ENCODE assay signal across 15 cellular contexts in the genomic region with DNA sequence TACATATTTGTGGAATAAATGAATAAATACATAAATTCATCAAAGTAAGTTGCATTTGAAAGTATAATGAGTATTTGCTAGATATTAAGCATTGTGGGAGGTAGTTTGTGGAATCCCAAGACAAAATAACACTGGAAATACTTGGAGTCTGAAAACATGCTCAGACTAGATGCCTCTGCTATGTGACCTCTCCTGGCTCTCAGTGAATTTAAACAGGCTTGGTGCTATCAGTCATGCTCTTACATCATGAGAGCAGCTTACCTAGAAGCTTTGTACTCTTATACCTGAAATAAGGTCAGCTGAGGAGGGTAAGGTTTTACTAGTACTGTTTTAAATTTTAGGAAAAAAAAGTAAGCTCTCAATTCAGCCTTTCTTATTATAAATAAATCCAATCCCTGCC. TPM values are rescaled to one million over a fixed set of nuclear protein-coding genes. Genes with fewer than 3 reads are reported as not detected.
DNase-seq lines count a peak whose midpoint lies in the region; ATAC-seq and TF ChIP-seq lines count a peak whose summit lies in the region.
"Had no signal": no experiment of that assay in that cellular context is flagged by ENCODE, and none has a peak within 500 bp of the region (broad histone marks: within the 10 kb centered on the region; RNA-seq: fewer than 3 reads in every experiment).

No MANE protein-coding gene starts in this region.

- ATAC-seq in gastrocnemius medialis (no peak), HG03442 (IDR thresholded peaks at IDR 0.05; ENCODE audit: unreplicated experiment) (no peak)

- TF ChIP-seq RAD21 in neural cell (conservative IDR thresholded peaks at IDR 0.05): no peak

- peak; percentile 38 for DNase-seq in HPDE6-E6E7 (ENCODE audit: extremely low spot score)
- peak; percentile 13 for DNase-seq in OCI-LY7 (ENCODE audit: low spot score)
- DNase-seq in epithelial cell of esophagus (ENCODE audit: low read depth): peak; percentile 87
- DNase-seq in gastrocnemius medialis: no peak
- no peak for DNase-seq in PC-9
- DNase-seq in GM10248 (ENCODE audit: extremely low spot score): no peak
- DNase-seq: ACHN, COR-L47, H9, NCI-H1417 treated with DMSO at 0.1 percent for 48 hours, NCI-H1930, NCI-H510A treated with DMSO at 0.1 percent for 48 hours, T-helper 1 cell had no signal

- H3K79me2 ChIP-seq in OCI-LY7 (ENCODE audit: insufficient read depth, low read depth, low read length) (no peaks in the 10 kb centered on the region), neural cell (replicated peaks; ENCODE audit: insufficient read depth, low read length) (no peaks in the 10 kb centered on the region), PC-9 (ENCODE audit: low read depth) (no peaks in the 10 kb centered on the region)

- H3K9me3 ChIP-seq in OCI-LY7 (ENCODE audit: low read length): no peaks in the 10 kb centered on the region
- H3K9me3 ChIP-seq in neural cell (ENCODE audit: low read length): no peaks in the 10 kb centered on the region
- H3K9me3 ChIP-seq in gastrocnemius medialis: no peaks in the 10 kb centered on the region
- no peaks in the 10 kb centered on the region for H3K9me3 ChIP-seq in PC-9 (ENCODE audit: insufficient read depth, low read depth)

- H4K20me1 ChIP-seq in OCI-LY7 (ENCODE audit: insufficient read depth, low read length): no peaks in the 10 kb centered on the region
- H4K20me1 ChIP-seq in neural cell (ENCODE audit: insufficient read depth): no peaks in the 10 kb centered on the region
- no peaks in the 10 kb centered on the region for H4K20me1 ChIP-seq in PC-9 (ENCODE audit: insufficient read depth)

- intact Hi-C loops in OCI-LY7 (cut with micrococcal nuclease; ENCODE audit: unreplicated experiment): loop anchor here (10.0 kb wide), 1 partner anchor 632 kb away; no protein-coding TSS in a partner anchor
- intact Hi-C loops in gastrocnemius medialis (cut with DNase I; ENCODE audit: low total_unique reads): no loop called here
- intact Hi-C loops in PC-9 (cut with micrococcal nuclease; ENCODE audit: unreplicated experiment): loop anchor here (10.0 kb wide), 1 partner anchor 512 kb away; no protein-coding TSS in a partner anchor

- H3K36me3 ChIP-seq in OCI-LY7 (ENCODE audit: insufficient read depth, low read length) (no peaks in the 10 kb centered on the region), neural cell (ENCODE audit: insufficient read depth, low read length) (no peaks in the 10 kb centered on the region), gastrocnemius medialis (no peaks in the 10 kb centered on the region), PC-9 (ENCODE audit: low read depth) (no peaks in the 10 kb centered on the region)

- H3K4me1 ChIP-seq in OCI-LY7 (ENCODE audit: insufficient read depth, low read length, poor library complexity, severe bottlenecking): peaks cover 22% of the 10 kb centered on the region
- H3K4me1 ChIP-seq in gastrocnemius medialis: no peaks in the 10 kb centered on the region
- H3K4me1 ChIP-seq in PC-9 (replicated peaks; ENCODE audit: insufficient read depth): peaks cover 9% of the 10 kb centered on the region; the same call in 1 of the 2 replicates

- POLR2A ChIA-PET in OCI-LY7 (lab: Charles Lee) (interaction anchor here (0.6 to 2.2 kb wide), 5 partner anchors 28 to 362 kb away, joined by 3 to 5 read pairs (median 3); no protein-coding TSS in a partner anchor), PC-9 (lab: Charles Lee; ENCODE audit: unreplicated experiment) (no interaction called here), GM10248 (lab: Yijun Ruan, JAX) (no interaction called here)

- H3K9me2 ChIP-seq in OCI-LY7 (ENCODE audit: insufficient read depth, low read length): no peaks in the 10 kb centered on the region
- H3K9me2 ChIP-seq in neural cell (ENCODE audit: insufficient read depth, low read length): no peaks in the 10 kb centered on the region
- no peaks in the 10 kb centered on the region for H3K9me2 ChIP-seq in PC-9 (ENCODE audit: insufficient read depth)

- peak overlapping the region; percentile 51; the same call in 1 of the 2 replicates for H3K4me2 ChIP-seq in OCI-LY7 (ENCODE audit: low read length)
- H3K4me2 ChIP-seq in neural cell (ENCODE audit: low read length): no peak overlapping the region
- no peak overlapping the region for H3K4me2 ChIP-seq in PC-9

- H2AFZ ChIP-seq in OCI-LY7 (ENCODE audit: low read length): peak overlapping the region; percentile 88
- H2AFZ ChIP-seq in neural cell (ENCODE audit: low read depth, low read length): no peak overlapping the region
- no peak overlapping the region for H2AFZ ChIP-seq in PC-9

- in situ Hi-C loops in gastrocnemius medialis (cut with MboI; ENCODE audit: low sequenced_read_pairs in 4 of 4): loop anchor here (5.0 to 25.0 kb wide), 6 partner anchors 90 to 260 kb away; no protein-coding TSS in a partner anchor

- no peak for TF ChIP-seq CTCF in OCI-LY7 (conservative IDR thresholded peaks at IDR 0.05; ENCODE audit: low read length)
- TF ChIP-seq CTCF in epithelial cell of esophagus (IDR thresholded peaks at IDR 0.05; ENCODE audit: insufficient read depth, low read depth, low read length, missing control alignments): no peak
- no peak for TF ChIP-seq CTCF in neural cell (IDR thresholded peaks at IDR 0.05; ENCODE audit: poor library complexity, severe bottlenecking)
- no peak for TF ChIP-seq CTCF in gastrocnemius medialis (IDR thresholded peaks at IDR 0.05 in 4 of 5, conservative IDR thresholded peaks at IDR 0.05 in 1 of 5)
- TF ChIP-seq CTCF in PC-9 (conservative IDR thresholded peaks at IDR 0.05): no peak
- TF ChIP-seq CTCF in GM10248 (IDR thresholded peaks at IDR 0.05; ENCODE audit: control extremely low read depth, extremely low read depth, low read depth, missing control alignments): no peak

- H3K27me3 ChIP-seq in neural cell (ENCODE audit: insufficient read depth, low read depth, low read length) (no peaks in the 10 kb centered on the region), gastrocnemius medialis (peaks cover 0 to 2% (median 0%) of the 10 kb centered on the region in 3 donors), PC-9 (ENCODE audit: insufficient read depth, low read depth) (no peaks in the 10 kb centered on the region)

- no peak overlapping the region for H3K27ac ChIP-seq in OCI-LY7 (ENCODE audit: low read depth, low read length, poor library complexity, severe bottlenecking)
- peak overlapping the region; percentile 51 for H3K27ac ChIP-seq in neural cell (ENCODE audit: low read length)
- H3K27ac ChIP-seq in gastrocnemius medialis: no peak overlapping the region
- H3K27ac ChIP-seq in PC-9: no peak overlapping the region

- H3K4me3 ChIP-seq in OCI-LY7 (ENCODE audit: low read depth, low read length, poor library complexity, severe bottlenecking) (no peak overlapping the region), epithelial cell of esophagus (ENCODE audit: low read length) (no peak overlapping the region), neural cell (ENCODE audit: low read length) (peak overlapping the region; percentile 30), gastrocnemius medialis (no peak overlapping the region), PC-9 (no peak overlapping the region)

- TF ChIP-seq EP300 in neural cell (conservative IDR thresholded peaks at IDR 0.05; ENCODE audit: poor library complexity, severe bottlenecking): no peak

- H3K9ac ChIP-seq in neural cell (ENCODE audit: low read length): no peak overlapping the region

- TF ChIP-seq POLR2A in gastrocnemius medialis (IDR thresholded peaks at IDR 0.05): no peak

- no TSS peak for BruUV-seq in OCI-LY7 (replicated peaks; lab: Mats Ljungman, UMichigan)
- BruUV-seq in PC-9 (replicated peaks; lab: Mats Ljungman, UMichigan): no TSS peak

- H3F3A ChIP-seq in neural cell (ENCODE audit: insufficient read depth, low read length, poor library complexity, severe bottlenecking) (no peaks in the 10 kb centered on the region), PC-9 (ENCODE audit: insufficient read depth, low read depth) (peaks cover 3% of the 10 kb centered on the region; the same call in 1 of the 2 replicates)

- CTCF ChIA-PET in OCI-LY7 (lab: Charles Lee; ENCODE audit: unreplicated experiment): no interaction called here
- CTCF ChIA-PET in PC-9 (lab: Charles Lee): no interaction called here
- CTCF ChIA-PET in GM10248 (lab: Yijun Ruan, JAX): interaction anchor here (1.0 to 3.7 kb wide), 8 partner anchors 10 to 254 kb away, joined by 3 to 82 read pairs (median 10); partner anchors contain the start of gene RANBP6

TF ChIP-seq in neural cell, 6 proteins besides CTCF, POLR2A, EP300 and RAD21 (continues in another document):
- no peak for TF ChIP-seq SMC3 (conservative IDR thresholded peaks at IDR 0.05; ENCODE audit: poor library complexity)
- no peak for TF ChIP-seq MXI1 (conservative IDR thresholded peaks at IDR 0.05; ENCODE audit: poor library complexity, severe bottlenecking)
- TF ChIP-seq POLR2AphosphoS5 (IDR thresholded peaks at IDR 0.05): no peak
- TF ChIP-seq EZH2 (IDR thresholded peaks at IDR 0.05; ENCODE audit: borderline replicate concordance, insufficient read depth, low read length, poor library complexity, severe bottlenecking): no peak
- no peak for TF ChIP-seq TAF1 (IDR thresholded peaks at IDR 0.05; ENCODE audit: low read depth)

RNA-seq across cellular contexts. Expression of gene RANBP6, which starts 37.1 kb away (rescaled TPM):
- 23.9 and 28.4 TPM in 2 replicates for total RNA-seq in OCI-LY7 (2014; rRNA removed; shearing (Covaris generic))
- total RNA-seq in OCI-LY7 (2022) (23.1 and 24.1 TPM in 2 replicates), gastrocnemius medialis (10 to 100 TPM in 3 of 4 donors, 1 to 10 TPM in 1; 8.1 to 21.0 (median 16.9) TPM), PC-9 (2021) (7.4 and 7.9 TPM in 2 replicates)
- polyA plus RNA-seq in neural cell: 47.6 and 48.7 TPM in 2 replicates
- 185 and 191 TPM in 2 replicates for polyA minus RNA-seq in neural cell

Comparison
In these comparisons a context has a peak if more than half of its experiments do, and no peak if none do; other contexts are left out.
1. DNase-seq: peak in HPDE6-E6E7 (single experiment), OCI-LY7 (single experiment) and epithelial cell of esophagus (single experiment); none in gastrocnemius medialis (0 of 2), PC-9 (0 of 2) and GM10248 (single experiment).